In the genomic region with DNA sequence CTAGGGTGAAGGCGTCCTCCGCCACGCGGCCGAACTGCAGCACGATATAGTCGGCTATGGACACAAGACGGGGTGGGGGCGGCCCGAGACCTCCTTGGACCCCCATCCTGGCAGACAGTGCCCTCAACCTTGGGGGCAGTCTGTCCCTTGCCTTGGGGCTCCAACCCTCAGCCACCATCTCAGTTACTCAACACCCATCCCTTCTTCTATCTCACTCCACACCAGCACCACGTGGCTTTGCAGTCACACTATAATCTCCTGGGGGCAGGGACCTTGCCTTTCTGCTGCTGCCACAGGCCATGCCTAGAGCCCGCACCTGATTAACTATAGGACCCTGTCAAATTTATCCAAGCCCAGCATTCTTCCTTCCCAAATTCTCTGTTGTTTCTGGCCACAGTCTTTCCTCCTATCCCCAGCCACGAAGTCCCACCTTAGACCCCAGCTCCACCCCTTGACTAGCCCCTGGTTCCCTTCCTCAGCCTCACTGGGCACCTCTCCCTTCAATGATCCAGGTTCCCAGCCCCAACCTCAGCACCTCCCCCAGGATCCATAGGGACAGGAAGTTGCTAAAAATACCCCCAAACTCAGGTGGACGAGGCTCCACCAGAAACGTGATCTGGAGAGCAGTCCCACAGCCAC, we compare ENCODE assay signal across 1 cellular context.
TF ChIP-seq lines count a peak whose summit lies in the region.

No MANE protein-coding gene starts in this region.

TF ChIP-seq in K562, 482 proteins besides CTCF, POLR2A, EP300 and RAD21 (continued from another document and continues in another):
- TF ChIP-seq, protein P1, sequence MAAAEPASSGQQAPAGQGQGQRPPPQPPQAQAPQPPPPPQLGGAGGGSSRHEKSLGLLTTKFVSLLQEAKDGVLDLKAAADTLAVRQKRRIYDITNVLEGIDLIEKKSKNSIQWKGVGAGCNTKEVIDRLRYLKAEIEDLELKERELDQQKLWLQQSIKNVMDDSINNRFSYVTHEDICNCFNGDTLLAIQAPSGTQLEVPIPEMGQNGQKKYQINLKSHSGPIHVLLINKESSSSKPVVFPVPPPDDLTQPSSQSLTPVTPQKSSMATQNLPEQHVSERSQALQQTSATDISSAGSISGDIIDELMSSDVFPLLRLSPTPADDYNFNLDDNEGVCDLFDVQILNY (CRISPR knock-in tag; IDR thresholded peaks at IDR 0.05), result peak; percentile 88; the same call in 1 of the 2 replicates
- TF ChIP-seq ILK (tag; IDR thresholded peaks at IDR 0.05; ENCODE audit: borderline replicate concordance, low read depth) (no peak), TAF1 (IDR thresholded peaks at IDR 0.05; ENCODE audit: control insufficient read depth, extremely low read depth, insufficient read depth, low read length, severe bottlenecking) (peak; percentile 32), ZNF23 (CRISPR knock-in tag; IDR thresholded peaks at IDR 0.05) (no peak), SIN3A (IDR thresholded peaks at IDR 0.05; ENCODE audit: borderline replicate concordance in 2 of 2, control insufficient read depth in 1 of 2, low read depth in 2 of 2, low read length in 2 of 2) (no peak), HSF4 (CRISPR knock-in tag; IDR thresholded peaks at IDR 0.05; ENCODE audit: borderline replicate concordance) (no peak), HLTF (IDR thresholded peaks at IDR 0.05) (no peak), MAZ (CRISPR knock-in tag; conservative IDR thresholded peaks at IDR 0.05 in 1 of 2, IDR thresholded peaks at IDR 0.05 in 1 of 2) (no peak), MTA1 (IDR thresholded peaks at IDR 0.05; ENCODE audit: borderline replicate concordance) (no peak), FOXA3 (CRISPR knock-in tag; conservative IDR thresholded peaks at IDR 0.05 in 1 of 2, IDR thresholded peaks at IDR 0.05 in 1 of 2) (peak in 1 of 2 experiments; percentile 63; a peak in 1 of 4 replicates), ZNF311 (CRISPR knock-in tag; IDR thresholded peaks at IDR 0.05) (0 out of 2 replicates have a peak, but pooled peaks have one; percentile 17), HNRNPUL1 (IDR thresholded peaks at IDR 0.05; ENCODE audit: low read length) (no peak), NBN (IDR thresholded peaks at IDR 0.05; ENCODE audit: low read depth) (no peak), NUFIP1 (IDR thresholded peaks at IDR 0.05; ENCODE audit: partially characterized antibody) (no peak), WHSC1 (IDR thresholded peaks at IDR 0.05; ENCODE audit: low read length) (no peak), EP400 (IDR thresholded peaks at IDR 0.05) (peak; percentile 79), PRPF4 (IDR thresholded peaks at IDR 0.05; ENCODE audit: insufficient read depth, low read depth, low read length, poor library complexity, severe bottlenecking) (no peak), HEY1 (CRISPR knock-in tag; IDR thresholded peaks at IDR 0.05; ENCODE audit: borderline replicate concordance) (no peak), RB1 (IDR thresholded peaks at IDR 0.05; ENCODE audit: low read depth) (no peak), ZNF696 (CRISPR knock-in tag; conservative IDR thresholded peaks at IDR 0.05) (no peak), PPARD (CRISPR knock-in tag; IDR thresholded peaks at IDR 0.05) (no peak), GATAD2B (IDR thresholded peaks at IDR 0.05; ENCODE audit: borderline replicate concordance) (no peak), ZNF212 (CRISPR knock-in tag; IDR thresholded peaks at IDR 0.05) (no peak), SREBF2 (CRISPR knock-in tag; IDR thresholded peaks at IDR 0.05) (no peak), POLR2B (IDR thresholded peaks at IDR 0.05; ENCODE audit: low read depth, partially characterized antibody) (no peak), POLR3G (IDR thresholded peaks at IDR 0.05; ENCODE audit: extremely low read depth, insufficient read length, insufficient replicate concordance) (no peak), HDAC8 (tag; IDR thresholded peaks at IDR 0.05) (no peak), NFE2 (IDR thresholded peaks at IDR 0.05; ENCODE audit: low read depth) (no peak), STAT5B (CRISPR knock-in tag; IDR thresholded peaks at IDR 0.05) (no peak), KDM2B (CRISPR knock-in tag; IDR thresholded peaks at IDR 0.05) (no peak), RFX5 (IDR thresholded peaks at IDR 0.05; ENCODE audit: low read depth, low read length) (no peak), GTF2A2 (tag; IDR thresholded peaks at IDR 0.05) (no peak), FOXM1 (IDR thresholded peaks at IDR 0.05; ENCODE audit: low read depth) (0 out of 2 replicates have a peak, but pooled peaks have one; percentile 14), FOXM1 (CRISPR knock-in tag; IDR thresholded peaks at IDR 0.05; ENCODE audit: low read depth) (0 out of 2 replicates have a peak, but pooled peaks have one; percentile 83), ZNF263 (CRISPR knock-in tag; IDR thresholded peaks at IDR 0.05; ENCODE audit: borderline replicate concordance) (no peak; the same call in 1 of the 2 replicates), FUS (optimal IDR thresholded peaks at IDR 0.05; ENCODE audit: low read depth, low read length) (no peak), STAT5A (IDR thresholded peaks at IDR 0.05; ENCODE audit: borderline replicate concordance, low read length) (no peak), TAL1 (IDR thresholded peaks at IDR 0.05) (no peak; the same call in 1 of the 2 replicates)
- TF ChIP-seq, protein P2, sequence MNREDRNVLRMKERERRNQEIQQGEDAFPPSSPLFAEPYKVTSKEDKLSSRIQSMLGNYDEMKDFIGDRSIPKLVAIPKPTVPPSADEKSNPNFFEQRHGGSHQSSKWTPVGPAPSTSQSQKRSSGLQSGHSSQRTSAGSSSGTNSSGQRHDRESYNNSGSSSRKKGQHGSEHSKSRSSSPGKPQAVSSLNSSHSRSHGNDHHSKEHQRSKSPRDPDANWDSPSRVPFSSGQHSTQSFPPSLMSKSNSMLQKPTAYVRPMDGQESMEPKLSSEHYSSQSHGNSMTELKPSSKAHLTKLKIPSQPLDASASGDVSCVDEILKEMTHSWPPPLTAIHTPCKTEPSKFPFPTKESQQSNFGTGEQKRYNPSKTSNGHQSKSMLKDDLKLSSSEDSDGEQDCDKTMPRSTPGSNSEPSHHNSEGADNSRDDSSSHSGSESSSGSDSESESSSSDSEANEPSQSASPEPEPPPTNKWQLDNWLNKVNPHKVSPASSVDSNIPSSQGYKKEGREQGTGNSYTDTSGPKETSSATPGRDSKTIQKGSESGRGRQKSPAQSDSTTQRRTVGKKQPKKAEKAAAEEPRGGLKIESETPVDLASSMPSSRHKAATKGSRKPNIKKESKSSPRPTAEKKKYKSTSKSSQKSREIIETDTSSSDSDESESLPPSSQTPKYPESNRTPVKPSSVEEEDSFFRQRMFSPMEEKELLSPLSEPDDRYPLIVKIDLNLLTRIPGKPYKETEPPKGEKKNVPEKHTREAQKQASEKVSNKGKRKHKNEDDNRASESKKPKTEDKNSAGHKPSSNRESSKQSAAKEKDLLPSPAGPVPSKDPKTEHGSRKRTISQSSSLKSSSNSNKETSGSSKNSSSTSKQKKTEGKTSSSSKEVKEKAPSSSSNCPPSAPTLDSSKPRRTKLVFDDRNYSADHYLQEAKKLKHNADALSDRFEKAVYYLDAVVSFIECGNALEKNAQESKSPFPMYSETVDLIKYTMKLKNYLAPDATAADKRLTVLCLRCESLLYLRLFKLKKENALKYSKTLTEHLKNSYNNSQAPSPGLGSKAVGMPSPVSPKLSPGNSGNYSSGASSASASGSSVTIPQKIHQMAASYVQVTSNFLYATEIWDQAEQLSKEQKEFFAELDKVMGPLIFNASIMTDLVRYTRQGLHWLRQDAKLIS (CRISPR knock-in tag; IDR thresholded peaks at IDR 0.05), result no peak
- TF ChIP-seq, protein P3, sequence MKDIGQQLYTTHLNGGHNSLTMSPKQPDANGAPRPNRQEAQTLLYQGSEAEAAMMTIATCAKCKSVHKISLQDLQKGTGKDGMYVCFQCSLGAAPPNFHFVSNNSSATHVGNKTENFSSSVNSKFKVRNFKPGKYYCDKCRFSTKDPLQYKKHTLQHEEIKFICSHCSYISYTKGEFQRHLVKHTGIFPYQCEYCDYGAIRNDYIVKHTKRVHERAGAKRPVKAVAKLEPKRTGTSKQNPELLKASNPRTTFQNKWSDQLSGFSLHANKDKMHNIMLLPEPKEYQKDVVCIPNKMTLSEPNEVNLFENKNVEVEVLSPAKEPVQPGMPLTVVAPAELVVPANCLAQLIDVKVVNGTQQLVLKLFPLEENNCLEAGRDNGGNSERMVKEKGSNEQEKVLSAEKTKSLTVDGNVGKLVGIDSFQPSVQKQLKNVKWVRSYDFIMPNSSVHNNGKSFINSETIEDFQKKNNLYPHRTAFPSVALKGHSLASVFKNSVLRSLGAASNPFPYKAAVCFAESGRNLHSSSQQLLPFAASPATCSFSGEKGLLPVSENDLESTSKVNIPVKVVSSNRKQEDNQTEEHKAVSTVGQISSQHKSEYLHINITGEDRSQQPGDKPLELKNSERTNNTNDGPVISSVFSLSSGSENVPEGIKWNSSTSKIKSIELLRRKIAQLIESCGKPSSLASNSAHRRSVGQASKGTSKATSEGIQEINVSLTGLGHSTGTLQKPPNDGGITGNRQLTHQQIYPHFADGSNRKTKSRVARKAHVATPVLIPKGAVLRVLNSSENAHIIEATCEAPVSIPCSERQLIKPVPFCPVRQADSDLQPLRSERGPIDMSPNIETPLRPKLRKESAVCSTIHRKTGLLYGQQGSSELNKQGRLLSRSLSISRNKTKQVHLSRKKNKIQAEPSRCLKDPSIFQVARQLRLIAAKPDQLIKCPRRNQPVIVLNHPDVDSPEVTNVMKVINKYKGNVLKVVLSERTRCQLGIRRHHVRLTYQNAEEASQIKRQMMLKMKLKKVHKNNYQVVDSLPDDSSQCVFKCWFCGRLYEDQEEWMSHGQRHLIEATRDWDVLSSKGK (CRISPR knock-in tag; IDR thresholded peaks at IDR 0.05), result no peak
- TF ChIP-seq, protein P4, sequence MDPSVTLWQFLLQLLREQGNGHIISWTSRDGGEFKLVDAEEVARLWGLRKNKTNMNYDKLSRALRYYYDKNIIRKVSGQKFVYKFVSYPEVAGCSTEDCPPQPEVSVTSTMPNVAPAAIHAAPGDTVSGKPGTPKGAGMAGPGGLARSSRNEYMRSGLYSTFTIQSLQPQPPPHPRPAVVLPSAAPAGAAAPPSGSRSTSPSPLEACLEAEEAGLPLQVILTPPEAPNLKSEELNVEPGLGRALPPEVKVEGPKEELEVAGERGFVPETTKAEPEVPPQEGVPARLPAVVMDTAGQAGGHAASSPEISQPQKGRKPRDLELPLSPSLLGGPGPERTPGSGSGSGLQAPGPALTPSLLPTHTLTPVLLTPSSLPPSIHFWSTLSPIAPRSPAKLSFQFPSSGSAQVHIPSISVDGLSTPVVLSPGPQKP (CRISPR knock-in tag; IDR thresholded peaks at IDR 0.05), result no peak
- TF ChIP-seq, protein P5, sequence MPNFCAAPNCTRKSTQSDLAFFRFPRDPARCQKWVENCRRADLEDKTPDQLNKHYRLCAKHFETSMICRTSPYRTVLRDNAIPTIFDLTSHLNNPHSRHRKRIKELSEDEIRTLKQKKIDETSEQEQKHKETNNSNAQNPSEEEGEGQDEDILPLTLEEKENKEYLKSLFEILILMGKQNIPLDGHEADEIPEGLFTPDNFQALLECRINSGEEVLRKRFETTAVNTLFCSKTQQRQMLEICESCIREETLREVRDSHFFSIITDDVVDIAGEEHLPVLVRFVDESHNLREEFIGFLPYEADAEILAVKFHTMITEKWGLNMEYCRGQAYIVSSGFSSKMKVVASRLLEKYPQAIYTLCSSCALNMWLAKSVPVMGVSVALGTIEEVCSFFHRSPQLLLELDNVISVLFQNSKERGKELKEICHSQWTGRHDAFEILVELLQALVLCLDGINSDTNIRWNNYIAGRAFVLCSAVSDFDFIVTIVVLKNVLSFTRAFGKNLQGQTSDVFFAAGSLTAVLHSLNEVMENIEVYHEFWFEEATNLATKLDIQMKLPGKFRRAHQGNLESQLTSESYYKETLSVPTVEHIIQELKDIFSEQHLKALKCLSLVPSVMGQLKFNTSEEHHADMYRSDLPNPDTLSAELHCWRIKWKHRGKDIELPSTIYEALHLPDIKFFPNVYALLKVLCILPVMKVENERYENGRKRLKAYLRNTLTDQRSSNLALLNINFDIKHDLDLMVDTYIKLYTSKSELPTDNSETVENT (CRISPR knock-in tag; IDR thresholded peaks at IDR 0.05), result peak; percentile 36; the same call in 1 of the 2 replicates
- TF ChIP-seq, protein P6, sequence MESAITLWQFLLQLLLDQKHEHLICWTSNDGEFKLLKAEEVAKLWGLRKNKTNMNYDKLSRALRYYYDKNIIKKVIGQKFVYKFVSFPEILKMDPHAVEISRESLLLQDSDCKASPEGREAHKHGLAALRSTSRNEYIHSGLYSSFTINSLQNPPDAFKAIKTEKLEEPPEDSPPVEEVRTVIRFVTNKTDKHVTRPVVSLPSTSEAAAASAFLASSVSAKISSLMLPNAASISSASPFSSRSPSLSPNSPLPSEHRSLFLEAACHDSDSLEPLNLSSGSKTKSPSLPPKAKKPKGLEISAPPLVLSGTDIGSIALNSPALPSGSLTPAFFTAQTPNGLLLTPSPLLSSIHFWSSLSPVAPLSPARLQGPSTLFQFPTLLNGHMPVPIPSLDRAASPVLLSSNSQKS (CRISPR knock-in tag; IDR thresholded peaks at IDR 0.05), result no peak
- TF ChIP-seq, protein P7, sequence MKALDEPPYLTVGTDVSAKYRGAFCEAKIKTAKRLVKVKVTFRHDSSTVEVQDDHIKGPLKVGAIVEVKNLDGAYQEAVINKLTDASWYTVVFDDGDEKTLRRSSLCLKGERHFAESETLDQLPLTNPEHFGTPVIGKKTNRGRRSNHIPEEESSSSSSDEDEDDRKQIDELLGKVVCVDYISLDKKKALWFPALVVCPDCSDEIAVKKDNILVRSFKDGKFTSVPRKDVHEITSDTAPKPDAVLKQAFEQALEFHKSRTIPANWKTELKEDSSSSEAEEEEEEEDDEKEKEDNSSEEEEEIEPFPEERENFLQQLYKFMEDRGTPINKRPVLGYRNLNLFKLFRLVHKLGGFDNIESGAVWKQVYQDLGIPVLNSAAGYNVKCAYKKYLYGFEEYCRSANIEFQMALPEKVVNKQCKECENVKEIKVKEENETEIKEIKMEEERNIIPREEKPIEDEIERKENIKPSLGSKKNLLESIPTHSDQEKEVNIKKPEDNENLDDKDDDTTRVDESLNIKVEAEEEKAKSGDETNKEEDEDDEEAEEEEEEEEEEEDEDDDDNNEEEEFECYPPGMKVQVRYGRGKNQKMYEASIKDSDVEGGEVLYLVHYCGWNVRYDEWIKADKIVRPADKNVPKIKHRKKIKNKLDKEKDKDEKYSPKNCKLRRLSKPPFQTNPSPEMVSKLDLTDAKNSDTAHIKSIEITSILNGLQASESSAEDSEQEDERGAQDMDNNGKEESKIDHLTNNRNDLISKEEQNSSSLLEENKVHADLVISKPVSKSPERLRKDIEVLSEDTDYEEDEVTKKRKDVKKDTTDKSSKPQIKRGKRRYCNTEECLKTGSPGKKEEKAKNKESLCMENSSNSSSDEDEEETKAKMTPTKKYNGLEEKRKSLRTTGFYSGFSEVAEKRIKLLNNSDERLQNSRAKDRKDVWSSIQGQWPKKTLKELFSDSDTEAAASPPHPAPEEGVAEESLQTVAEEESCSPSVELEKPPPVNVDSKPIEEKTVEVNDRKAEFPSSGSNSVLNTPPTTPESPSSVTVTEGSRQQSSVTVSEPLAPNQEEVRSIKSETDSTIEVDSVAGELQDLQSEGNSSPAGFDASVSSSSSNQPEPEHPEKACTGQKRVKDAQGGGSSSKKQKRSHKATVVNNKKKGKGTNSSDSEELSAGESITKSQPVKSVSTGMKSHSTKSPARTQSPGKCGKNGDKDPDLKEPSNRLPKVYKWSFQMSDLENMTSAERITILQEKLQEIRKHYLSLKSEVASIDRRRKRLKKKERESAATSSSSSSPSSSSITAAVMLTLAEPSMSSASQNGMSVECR (CRISPR knock-in tag; IDR thresholded peaks at IDR 0.05), result peak; percentile 37; the same call in 1 of the 2 replicates
- TF ChIP-seq, protein P8, sequence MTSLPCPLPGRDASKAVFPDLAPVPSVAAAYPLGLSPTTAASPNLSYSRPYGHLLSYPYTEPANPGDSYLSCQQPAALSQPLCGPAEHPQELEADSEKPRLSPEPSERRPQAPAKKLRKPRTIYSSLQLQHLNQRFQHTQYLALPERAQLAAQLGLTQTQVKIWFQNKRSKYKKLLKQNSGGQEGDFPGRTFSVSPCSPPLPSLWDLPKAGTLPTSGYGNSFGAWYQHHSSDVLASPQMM (CRISPR knock-in tag; IDR thresholded peaks at IDR 0.05), result no peak
